In the genomic region with DNA sequence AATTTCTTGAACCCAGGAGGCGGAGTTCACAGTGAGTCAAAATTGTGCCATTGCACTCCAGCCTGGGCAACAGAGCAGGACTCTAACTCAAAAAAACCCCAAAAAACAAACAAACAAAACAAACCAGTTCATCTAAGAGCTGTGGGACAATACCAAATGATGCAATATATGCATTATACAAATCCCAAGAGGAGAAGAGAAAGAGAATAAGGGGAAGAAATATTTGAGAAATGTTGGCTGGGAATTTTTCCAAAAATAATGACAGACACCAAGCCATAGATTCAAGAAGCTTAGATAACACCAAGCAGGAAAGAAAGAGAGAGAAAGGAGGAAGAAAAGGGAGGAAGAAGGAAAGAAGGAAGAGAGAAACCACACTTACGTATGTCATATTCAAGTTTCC, we compare ENCODE assay signal across 2 cellular contexts.
TF ChIP-seq lines count a peak whose summit lies in the region.

No MANE protein-coding gene starts in this region.

TF ChIP-seq in HepG2, 621 proteins besides CTCF, POLR2A, EP300 and RAD21 (continued from another document):
- no peak for TF ChIP-seq ZBTB8A (CRISPR knock-in tag; IDR thresholded peaks at IDR 0.05; ENCODE audit: borderline replicate concordance, low read depth)

TF ChIP-seq in IMR-90, 13 proteins besides CTCF, POLR2A, EP300 and RAD21 (continued from another document):
- TF ChIP-seq CEBPB (IDR thresholded peaks at IDR 0.05; ENCODE audit: low read depth, low read length): peak; percentile 7; the same call in 1 of the 2 replicates
- TF ChIP-seq SMC3 (IDR thresholded peaks at IDR 0.05; ENCODE audit: low read depth, low read length): no peak
